10 cellular contexts compared by ENCODE assay signal in the genomic region with DNA sequence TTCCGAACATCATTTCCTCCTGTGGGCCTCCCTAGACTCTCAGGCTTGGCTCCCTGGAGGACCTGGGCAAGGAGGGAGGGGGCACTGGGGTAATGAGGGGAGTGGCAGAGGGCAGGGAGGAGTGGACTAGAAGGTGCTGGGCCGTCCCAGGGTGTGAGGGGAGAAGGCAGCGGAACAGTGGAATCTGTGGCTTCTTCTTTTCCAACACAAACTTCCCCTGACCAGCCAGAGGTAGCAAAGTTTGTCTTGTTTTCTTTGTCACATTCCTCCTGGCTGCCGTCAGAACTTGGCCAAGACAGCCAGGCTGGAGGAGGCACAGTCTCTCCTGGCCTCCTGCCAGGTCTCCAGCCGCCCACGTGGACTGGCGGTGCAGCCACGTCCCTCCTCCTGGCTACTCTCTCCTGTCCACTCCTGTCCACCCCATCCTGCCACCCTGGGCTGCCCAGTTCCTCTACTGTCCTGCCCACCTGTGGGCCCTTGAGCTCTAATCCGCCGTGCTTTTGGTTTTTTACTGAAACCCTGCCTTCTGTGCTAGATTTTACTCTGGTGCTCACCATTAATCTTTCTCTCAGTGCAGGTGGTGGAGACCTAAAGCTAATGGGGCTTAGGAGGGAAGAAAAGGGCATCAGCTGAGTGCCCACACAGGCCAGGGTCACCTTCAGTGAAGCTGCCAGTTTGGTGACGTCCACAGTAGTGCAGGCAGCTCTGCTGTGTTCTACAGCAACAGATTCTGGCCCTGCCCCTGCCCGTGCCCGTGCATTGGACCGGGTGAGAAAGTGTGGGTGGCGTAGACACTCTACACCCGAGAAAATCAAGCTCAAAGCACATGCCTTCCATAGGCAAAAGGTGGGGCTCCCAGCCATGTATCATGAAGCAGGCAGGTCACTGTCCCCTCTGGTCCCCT. TPM values are rescaled to one million over a fixed set of nuclear protein-coding genes. Genes with fewer than 3 reads are reported as not detected.
DNase-seq lines count a peak whose midpoint lies in the region; ATAC-seq and TF ChIP-seq lines count a peak whose summit lies in the region.
"Had no signal": no experiment of that assay in that cellular context is flagged by ENCODE, and none has a peak within 500 bp of the region (broad histone marks: within the 10 kb centered on the region; RNA-seq: fewer than 3 reads in every experiment).

No MANE protein-coding gene starts in this region.

- no peak overlapping the region for H2AFZ ChIP-seq in ACC112 (ENCODE audit: low read length, unreplicated experiment)

- no peaks in the 10 kb centered on the region for H3K79me2 ChIP-seq in ACC112 (ENCODE audit: control insufficient read depth, insufficient read depth, low read length, unreplicated experiment)

- no peaks in the 10 kb centered on the region for H3K4me1 Mint-ChIP-seq in glutamatergic neuron (ENCODE audit: low read depth, unreplicated experiment)
- peaks cover 3 to 4% of the 10 kb centered on the region in 2 donors for H3K4me1 Mint-ChIP-seq in natural killer cell treated with Interleukin-12 subunit alpha and Interleukin-12 subunit beta and Interleukin-15 and Interleukin-18, amount 100 ng/mL, for 72 hours (ENCODE audit: low read depth in 2 of 2)

- in situ Hi-C loops in GM13977 (cut with MboI; ENCODE audit: low pct_unique_long_range_greater_than_20kb, low sequenced_read_pairs, unreplicated experiment): no loop called here

- no peak overlapping the region for H3K27ac Mint-ChIP-seq in glutamatergic neuron (ENCODE audit: unreplicated experiment)
- H3K27ac Mint-ChIP-seq in natural killer cell treated with Interleukin-12 subunit alpha and Interleukin-12 subunit beta and Interleukin-15 and Interleukin-18, amount 100 ng/mL, for 72 hours: no peak overlapping the region

- H3K9me3 ChIP-seq in mucosa of descending colon: no peaks in the 10 kb centered on the region

- DNase-seq in NCI-H69 (lab: John Stamatoyannopoulos, UW) (peak; percentile 33), epithelial cell of esophagus (ENCODE audit: low read depth) (peak; percentile 84), mucosa of descending colon (peak; percentile 50 to 76 (median 74)), glutamatergic neuron (no peak), GM13977 (ENCODE audit: low spot score) (no peak)
- DNase-seq in natural killer cell treated with Interleukin-12 subunit alpha and Interleukin-12 subunit beta and Interleukin-15 and Interleukin-18, amount 100 ng/mL, for 72 hours (ENCODE audit: low spot score): no peak
- DNase-seq: SHP77 treated with DMSO at 0.1 percent for 48 hours; stimulated activated CD4-positive, alpha-beta T cell treated with anti-CD3 and anti-CD28 coated beads, Interleukin-1b, Interleukin-23, amount 100 ng/mL, for 48 hours had no signal

- peaks cover 4% of the 10 kb centered on the region for H3K27me3 Mint-ChIP-seq in glutamatergic neuron (ENCODE audit: unreplicated experiment)
- peaks cover 9 to 11% of the 10 kb centered on the region in 2 donors for H3K27me3 Mint-ChIP-seq in natural killer cell treated with Interleukin-12 subunit alpha and Interleukin-12 subunit beta and Interleukin-15 and Interleukin-18, amount 100 ng/mL, for 72 hours

- no peak overlapping the region for H3K4me3 Mint-ChIP-seq in glutamatergic neuron (ENCODE audit: unreplicated experiment)
- H3K4me3 Mint-ChIP-seq in natural killer cell treated with Interleukin-12 subunit alpha and Interleukin-12 subunit beta and Interleukin-15 and Interleukin-18, amount 100 ng/mL, for 72 hours: no peak overlapping the region

- H3K36me3 ChIP-seq in ACC112 (ENCODE audit: insufficient read depth, low read length) (no peaks in the 10 kb centered on the region), mucosa of descending colon (ENCODE audit: low read depth) (no peaks in the 10 kb centered on the region)

- TF ChIP-seq CTCF in epithelial cell of esophagus (IDR thresholded peaks at IDR 0.05; ENCODE audit: insufficient read depth, low read depth, low read length, missing control alignments) (no peak), mucosa of descending colon (IDR thresholded peaks at IDR 0.05) (no peak), glutamatergic neuron (IDR thresholded peaks at IDR 0.05; ENCODE audit: partially characterized antibody, unreplicated experiment) (no peak), GM13977 (IDR thresholded peaks at IDR 0.05; ENCODE audit: extremely low read depth, insufficient read depth, missing control alignments) (no peak)

- ATAC-seq in mucosa of descending colon: peak; percentile 48
- no peak for ATAC-seq in natural killer cell treated with Interleukin-12 subunit alpha and Interleukin-12 subunit beta and Interleukin-15 and Interleukin-18, amount 100 ng/mL, for 72 hours
- no peak for ATAC-seq in GM21529 (IDR thresholded peaks at IDR 0.05; ENCODE audit: unreplicated experiment)

- intact Hi-C loops in mucosa of descending colon (cut with DNase I, micrococcal nuclease): no loop called here

- H3K27me3 ChIP-seq in ACC112 (ENCODE audit: insufficient read depth, low read length): no peaks in the 10 kb centered on the region

- H3K4me1 ChIP-seq in ACC112 (ENCODE audit: control insufficient read depth, insufficient read depth, low read length, unreplicated experiment): peaks cover 45% of the 10 kb centered on the region
- peaks cover 15% of the 10 kb centered on the region for H3K4me1 ChIP-seq in mucosa of descending colon (ENCODE audit: low read depth)

- H3K36me3 Mint-ChIP-seq in glutamatergic neuron (ENCODE audit: unreplicated experiment): no peaks in the 10 kb centered on the region
- H3K36me3 Mint-ChIP-seq in natural killer cell treated with Interleukin-12 subunit alpha and Interleukin-12 subunit beta and Interleukin-15 and Interleukin-18, amount 100 ng/mL, for 72 hours: no peaks in the 10 kb centered on the region

- peaks cover 2% of the 10 kb centered on the region for H3K9me3 Mint-ChIP-seq in glutamatergic neuron (ENCODE audit: unreplicated experiment)
- H3K9me3 Mint-ChIP-seq in natural killer cell treated with Interleukin-12 subunit alpha and Interleukin-12 subunit beta and Interleukin-15 and Interleukin-18, amount 100 ng/mL, for 72 hours: no peaks in the 10 kb centered on the region

- peak overlapping the region; percentile 81 for H3K27ac ChIP-seq in ACC112 (ENCODE audit: low read depth, low read length)

- H3K4me3 ChIP-seq in ACC112 (ENCODE audit: low read depth, low read length) (no peak overlapping the region), epithelial cell of esophagus (ENCODE audit: low read length) (no peak overlapping the region), mucosa of descending colon (no peak overlapping the region)

RNA-seq across cellular contexts. Expression of gene CDSN, which starts 2.8 kb away (rescaled TPM):
- total RNA-seq in mucosa of descending colon (not detected), glutamatergic neuron (ENCODE audit: unreplicated experiment) (not detected)
- not detected for total RNA-seq in natural killer cell treated with Interleukin-12 subunit alpha and Interleukin-12 subunit beta and Interleukin-15 and Interleukin-18, amount 100 ng/mL, for 72 hours

RNA-seq across cellular contexts. Expression of gene PSORS1C1, which starts 8.5 kb away (rescaled TPM):
- total RNA-seq in mucosa of descending colon (10 to 100 TPM in 1 of 3 donors, 1 to 10 TPM in 2; 2.4 to 11.1 (median 4.6) TPM), glutamatergic neuron (ENCODE audit: unreplicated experiment) (not detected)
- not detected for total RNA-seq in natural killer cell treated with Interleukin-12 subunit alpha and Interleukin-12 subunit beta and Interleukin-15 and Interleukin-18, amount 100 ng/mL, for 72 hours

RNA-seq across cellular contexts. Expression of gene C6orf15, which starts 10.7 kb away (rescaled TPM):
- total RNA-seq in mucosa of descending colon (not detected), glutamatergic neuron (ENCODE audit: unreplicated experiment) (not detected)
- not detected for total RNA-seq in natural killer cell treated with Interleukin-12 subunit alpha and Interleukin-12 subunit beta and Interleukin-15 and Interleukin-18, amount 100 ng/mL, for 72 hours

RNA-seq across cellular contexts. Expression of gene PSORS1C2, which starts 15.8 kb away (rescaled TPM):
- total RNA-seq in mucosa of descending colon (not detected), glutamatergic neuron (ENCODE audit: unreplicated experiment) (0.49 TPM)
- total RNA-seq in natural killer cell treated with Interleukin-12 subunit alpha and Interleukin-12 subunit beta and Interleukin-15 and Interleukin-18, amount 100 ng/mL, for 72 hours: not detected

RNA-seq across cellular contexts. Expression of gene CCHCR1, which starts 34.5 kb away (rescaled TPM):
- 10 to 100 TPM; 25.7 to 53.3 (median 43.4) TPM for total RNA-seq in mucosa of descending colon
- total RNA-seq in glutamatergic neuron (ENCODE audit: unreplicated experiment): 28.7 TPM
- 10 to 100 TPM; 29.2 to 54.1 TPM for total RNA-seq in natural killer cell treated with Interleukin-12 subunit alpha and Interleukin-12 subunit beta and Interleukin-15 and Interleukin-18, amount 100 ng/mL, for 72 hours

Comparison
In these comparisons a context has a peak if more than half of its experiments do, and no peak if none do; other contexts are left out.
1. DNase-seq: peak in NCI-H69 (single experiment), epithelial cell of esophagus (single experiment) and mucosa of descending colon (3 of 3); none in glutamatergic neuron (single experiment), natural killer cell treated with Interleukin-12 subunit alpha and Interleukin-12 subunit beta and Interleukin-15 and Interleukin-18, amount 100 ng/mL, for 72 hours (single experiment) and GM13977 (single experiment).